In genomic region chr1:20654104-20654690, GRCh38 we compare ENCODE assay signal across 22 cellular contexts. TPM values are rescaled to one million over a fixed set of nuclear protein-coding genes. Genes with fewer than 3 reads are reported as not detected.
A peak's percentile ranks its signal among the peaks of the same experiment; 100 is the strongest.
DNase-seq lines count a peak whose midpoint lies in the region; TF ChIP-seq lines count a peak whose summit lies in the region.
"Had no signal": no experiment of that assay in that cellular context is flagged by ENCODE, and none has a peak within 500 bp of the region (broad histone marks: within the 10 kb centered on the region; RNA-seq: fewer than 3 reads in every experiment).

No MANE protein-coding gene starts in this region.

- no peaks in the 10 kb centered on the region for H3K9me3 Mint-ChIP-seq in activated CD4-positive, alpha-beta memory T cell treated with anti-CD3 and anti-CD28 coated beads, Interleukin-2, amount 10 ng/mL, durations not matched to agents 7 days and 5 days
- H3K9me3 Mint-ChIP-seq in activated CD4-positive, alpha-beta memory T cell treated with anti-CD3 and anti-CD28 coated beads for 36 hours = no peaks in the 10 kb centered on the region
- no peaks in the 10 kb centered on the region for H3K9me3 Mint-ChIP-seq in endodermal cell
- H3K9me3 Mint-ChIP-seq: activated naive CD4-positive, alpha-beta T cell treated with anti-CD3 and anti-CD28 coated beads for 36 hours; brain; naive B cell had no signal

- H3K27me3 ChIP-seq in endodermal cell (ENCODE audit: control insufficient read depth, insufficient read depth, low read length, poor library complexity, severe bottlenecking) = no peaks in the 10 kb centered on the region
- no peaks in the 10 kb centered on the region for H3K27me3 ChIP-seq in tibial artery
- H3K27me3 ChIP-seq: BLaER1, left lung, tibial nerve had no signal

- peaks cover 20% of the 10 kb centered on the region for H3K4me1 Mint-ChIP-seq in activated CD4-positive, alpha-beta memory T cell treated with anti-CD3 and anti-CD28 coated beads, Interleukin-2, amount 10 ng/mL, durations not matched to agents 7 days and 5 days
- peaks cover 20% of the 10 kb centered on the region for H3K4me1 Mint-ChIP-seq in activated CD4-positive, alpha-beta memory T cell treated with anti-CD3 and anti-CD28 coated beads for 36 hours (ENCODE audit: low read depth)
- H3K4me1 Mint-ChIP-seq in endodermal cell = peaks cover under 1% of the 10 kb centered on the region

- no peak overlapping the region for H3K9ac ChIP-seq in endodermal cell (ENCODE audit: extremely low read depth, low read length, poor library complexity, severe bottlenecking)
- H3K9ac ChIP-seq: BLaER1 had no signal

- peaks cover 77% of the 10 kb centered on the region for H3K36me3 Mint-ChIP-seq in activated CD4-positive, alpha-beta memory T cell treated with anti-CD3 and anti-CD28 coated beads, Interleukin-2, amount 10 ng/mL, durations not matched to agents 7 days and 5 days (ENCODE audit: low read depth)
- peaks cover 49% of the 10 kb centered on the region for H3K36me3 Mint-ChIP-seq in activated CD4-positive, alpha-beta memory T cell treated with anti-CD3 and anti-CD28 coated beads for 36 hours
- peaks cover 85% of the 10 kb centered on the region for H3K36me3 Mint-ChIP-seq in endodermal cell (ENCODE audit: low read depth)

- H3K36me3 ChIP-seq in endodermal cell (ENCODE audit: control insufficient read depth, insufficient read depth, low read length) = peaks cover 80% of the 10 kb centered on the region
- H3K36me3 ChIP-seq in tibial artery = peaks cover 57 to 89% (median 83%) of the 10 kb centered on the region in 3 donors

- H3K9me3 ChIP-seq in endodermal cell (ENCODE audit: control insufficient read depth, low read length) (no peaks in the 10 kb centered on the region), tibial artery (no peaks in the 10 kb centered on the region)
- H3K9me3 ChIP-seq: BLaER1, left lung, tibial nerve had no signal

- no peak overlapping the region for H3K4me3 Mint-ChIP-seq in activated CD4-positive, alpha-beta memory T cell treated with anti-CD3 and anti-CD28 coated beads, Interleukin-2, amount 10 ng/mL, durations not matched to agents 7 days and 5 days
- H3K4me3 Mint-ChIP-seq in activated CD4-positive, alpha-beta memory T cell treated with anti-CD3 and anti-CD28 coated beads for 36 hours = no peak overlapping the region
- H3K4me3 Mint-ChIP-seq in endodermal cell = no peak overlapping the region
- H3K4me3 Mint-ChIP-seq: activated CD4-positive, alpha-beta T cell treated with anti-CD3 and anti-CD28 coated beads for 36 hours; activated naive CD4-positive, alpha-beta T cell treated with anti-CD3 and anti-CD28 coated beads for 36 hours; brain; naive B cell had no signal

- TF ChIP-seq CTCF in endodermal cell (conservative IDR thresholded peaks at IDR 0.05) = peak; percentile 62
- TF ChIP-seq CTCF in tibial artery (IDR thresholded peaks at IDR 0.05) = no peak
- TF ChIP-seq CTCF in lower leg skin (IDR thresholded peaks at IDR 0.05) = no peak

- peak overlapping the region; percentile 26 for H3K27ac Mint-ChIP-seq in activated CD4-positive, alpha-beta memory T cell treated with anti-CD3 and anti-CD28 coated beads, Interleukin-2, amount 10 ng/mL, durations not matched to agents 7 days and 5 days
- H3K27ac Mint-ChIP-seq in activated CD4-positive, alpha-beta memory T cell treated with anti-CD3 and anti-CD28 coated beads for 36 hours = no peak overlapping the region
- peak overlapping the region; percentile 33 for H3K27ac Mint-ChIP-seq in endodermal cell
- H3K27ac Mint-ChIP-seq: activated CD4-positive, alpha-beta T cell treated with anti-CD3 and anti-CD28 coated beads for 36 hours; activated naive CD4-positive, alpha-beta T cell treated with anti-CD3 and anti-CD28 coated beads for 36 hours; brain had no signal

- POLR2A ChIA-PET in activated CD4-positive, alpha-beta memory T cell treated with anti-CD3 and anti-CD28 coated beads, Interleukin-2, amount 10 ng/mL, durations not matched to agents 7 days and 5 days (lab: Charles Lee) = no interaction called here
- POLR2A ChIA-PET in activated CD4-positive, alpha-beta memory T cell treated with anti-CD3 and anti-CD28 coated beads for 36 hours (lab: Charles Lee) = no interaction called here

- H3K4me3 ChIP-seq in endodermal cell (ENCODE audit: low read length) = no peak overlapping the region
- H3K4me3 ChIP-seq in tibial artery = no peak overlapping the region
- no peak overlapping the region for H3K4me3 ChIP-seq in lower leg skin (ENCODE audit: low read depth, poor library complexity, severe bottlenecking)
- H3K4me3 ChIP-seq: BLaER1, left lung, tibial nerve had no signal

- H3K27me3 Mint-ChIP-seq in activated CD4-positive, alpha-beta memory T cell treated with anti-CD3 and anti-CD28 coated beads, Interleukin-2, amount 10 ng/mL, durations not matched to agents 7 days and 5 days = no peaks in the 10 kb centered on the region
- no peaks in the 10 kb centered on the region for H3K27me3 Mint-ChIP-seq in activated CD4-positive, alpha-beta memory T cell treated with anti-CD3 and anti-CD28 coated beads for 36 hours
- no peaks in the 10 kb centered on the region for H3K27me3 Mint-ChIP-seq in endodermal cell (ENCODE audit: insufficient read depth)
- H3K27me3 Mint-ChIP-seq: activated CD4-positive, alpha-beta T cell treated with anti-CD3 and anti-CD28 coated beads for 36 hours; naive B cell had no signal

- intact Hi-C loops in activated CD4-positive, alpha-beta memory T cell treated with anti-CD3 and anti-CD28 coated beads for 36 hours (cut with micrococcal nuclease) = no loop called here
- intact Hi-C loops in tibial artery (cut with DNase I; ENCODE audit: low total_unique reads) (no loop called here), lower leg skin (cut with DNase I; ENCODE audit: low total_unique reads) (no loop called here)

- no peaks in the 10 kb centered on the region for H3K4me1 ChIP-seq in endodermal cell (ENCODE audit: control insufficient read depth, insufficient read depth, low read length)
- peaks cover 0 to 9% (median 2%) of the 10 kb centered on the region in 4 donors for H3K4me1 ChIP-seq in tibial artery

- in situ Hi-C loops in KBM-7 (cut with MboI; ENCODE audit: low pct_unique_long_range_greater_than_20kb, low sequenced_read_pairs) = loop anchor here (25.0 kb wide), 1 partner anchor 742 kb away; the partner anchor contains the start of gene PLA2G2E

- CTCF ChIA-PET in activated CD4-positive, alpha-beta memory T cell treated with anti-CD3 and anti-CD28 coated beads, Interleukin-2, amount 10 ng/mL, durations not matched to agents 7 days and 5 days (lab: Charles Lee) = no interaction called here
- CTCF ChIA-PET in activated CD4-positive, alpha-beta memory T cell treated with anti-CD3 and anti-CD28 coated beads for 36 hours (lab: Charles Lee) = interaction anchor here (3.1 kb wide), 1 partner anchor 21 kb away, joined by 11 read pairs; the partner anchor contains the start of gene PINK1

- H3K27ac ChIP-seq in endodermal cell (ENCODE audit: low read depth, low read length) (no peak overlapping the region), substantia nigra (ENCODE audit: low read depth, low read length, poor library complexity, severe bottlenecking) (no peak overlapping the region), tibial artery (no peak overlapping the region)
- H3K27ac ChIP-seq: 22Rv1, BLaER1, left lung, tibial nerve had no signal

- 83 to 90% methylated on average over 7 to 20 of the region's 20 CpGs for WGBS in endodermal cell (ENCODE audit: insufficient coverage in 1 of 2, insufficient read length in 1 of 2), 2 experiments
- 71% methylated on average over 18 to 19 of the region's 20 CpGs for WGBS in lower leg skin, 2 donors

- DNase-seq in activated CD4-positive, alpha-beta memory T cell treated with anti-CD3 and anti-CD28 coated beads, Interleukin-2, amount 10 ng/mL, durations not matched to agents 7 days and 5 days = no peak
- no peak for DNase-seq in activated CD4-positive, alpha-beta memory T cell treated with anti-CD3 and anti-CD28 coated beads for 36 hours
- DNase-seq in endodermal cell = peak; percentile 82
- peak; percentile 67 for DNase-seq in iPS-NIHi7 (ENCODE audit: extremely low spot score)
- peak in 31 of 49 donors; percentile 5 to 66 (median 36) for DNase-seq in substantia nigra (lab: John Stamatoyannopoulos, UW)
- DNase-seq in tibial artery = no peak
- no peak for DNase-seq in KBM-7
- no peak for DNase-seq in lower leg skin (ENCODE audit: low spot score in 2 of 2)
- DNase-seq: activated CD4-positive, alpha-beta T cell treated with anti-CD3 and anti-CD28 coated beads for 36 hours; activated naive CD4-positive, alpha-beta T cell treated with anti-CD3 and anti-CD28 coated beads for 36 hours; GF-D8; KG1; left lung; naive B cell; NCI-H1092; NCI-H526; OCI-M1; T-helper 9 cell had no signal

- TF ChIP-seq POLR2A in lower leg skin (IDR thresholded peaks at IDR 0.05) = no peak

RNA-seq across cellular contexts. Expression of gene DDOST, which starts 7.0 kb away (rescaled TPM):
- 100 to 1,000 TPM; 171 to 182 TPM for total RNA-seq in activated CD4-positive, alpha-beta memory T cell treated with anti-CD3 and anti-CD28 coated beads, Interleukin-2, amount 10 ng/mL, durations not matched to agents 7 days and 5 days
- total RNA-seq in activated CD4-positive, alpha-beta memory T cell treated with anti-CD3 and anti-CD28 coated beads for 36 hours = 100 to 1,000 TPM; 165 to 180 TPM
- total RNA-seq in endodermal cell (100 to 1,000 TPM; 252 to 280 TPM), lower leg skin (100 to 1,000 TPM in 2 of 4 donors, 10 to 100 TPM in 2; 72.4 to 146 (median 113) TPM)
- 170 TPM for polyA plus RNA-seq in endodermal cell (2013, experiment 1 of 2)
- 153 TPM for polyA plus RNA-seq in endodermal cell (2013, experiment 2 of 2)

RNA-seq across cellular contexts. Expression of gene PINK1, which starts 20.9 kb away (rescaled TPM):
- total RNA-seq in activated CD4-positive, alpha-beta memory T cell treated with anti-CD3 and anti-CD28 coated beads, Interleukin-2, amount 10 ng/mL, durations not matched to agents 7 days and 5 days = 1 to 10 TPM; 6.6 TPM
- 1 to 10 TPM; 4.4 to 4.8 TPM for total RNA-seq in activated CD4-positive, alpha-beta memory T cell treated with anti-CD3 and anti-CD28 coated beads for 36 hours
- 10 to 100 TPM; 26.3 to 27.7 TPM for total RNA-seq in endodermal cell
- polyA plus RNA-seq in endodermal cell (2013, experiment 1 of 2) = 20.5 TPM
- polyA plus RNA-seq in endodermal cell (2013, experiment 2 of 2) = 20.2 TPM
- total RNA-seq in lower leg skin = 100 to 1,000 TPM; 149 to 173 (median 161) TPM

Comparison
In these comparisons a context has a peak if more than half of its experiments do, and no peak if none do; other contexts are left out.
1. DNase-seq: peak in endodermal cell (single experiment), iPS-NIHi7 (single experiment) and substantia nigra (31 of 49); none in activated CD4-positive, alpha-beta memory T cell treated with anti-CD3 and anti-CD28 coated beads, Interleukin-2, amount 10 ng/mL, durations not matched to agents 7 days and 5 days (single experiment), activated CD4-positive, alpha-beta memory T cell treated with anti-CD3 and anti-CD28 coated beads for 36 hours (single experiment), tibial artery (0 of 2), KBM-7 (single experiment) and lower leg skin (0 of 2).
2. RNA of gene PINK1, which starts 20.9 kb away (total RNA-seq): 149 to 173 TPM in lower leg skin; 26.3 to 27.7 TPM in endodermal cell, 6.6 TPM in activated CD4-positive, alpha-beta memory T cell treated with anti-CD3 and anti-CD28 coated beads, Interleukin-2, amount 10 ng/mL, durations not matched to agents 7 days and 5 days and 4.4 to 4.8 TPM in activated CD4-positive, alpha-beta memory T cell treated with anti-CD3 and anti-CD28 coated beads for 36 hours; every median in the first group is over 4 times any median in the second.